ENCODE assay signal across 25 cellular contexts in genomic region chr7:91801331-91801983, GRCh38.
"Had no signal": no experiment of that assay in that cellular context is flagged by ENCODE, and none has a peak within 500 bp of the region (broad histone marks: within the 10 kb centered on the region; RNA-seq: fewer than 3 reads in every experiment).

No MANE protein-coding gene starts in this region.

- H3K9me3 ChIP-seq: colonic mucosa, esophagus squamous epithelium, neutrophil, pancreas, stomach, thyroid gland had no signal

- H3K27ac Mint-ChIP-seq: dendritic cell treated with granulocyte-macrophage colony-stimulating factor and Interleukin-4, amounts not matched to agents 40 ng/mL and 50 ng/mL, for 4 days; effector memory CD8-positive, alpha-beta T cell; natural killer cell; stimulated activated naive B cell treated with anti-CD40 and anti-IgM and Interleukin-4, amounts not matched to agents 10 μg/mL and 1 μg/mL and 100 μg/mL, for 72 hours had no signal

- H3K36me3 ChIP-seq: cardiac muscle cell, colonic mucosa, esophagus squamous epithelium, neutrophil, pancreas, thyroid gland had no signal

- H3K4me1 ChIP-seq: colonic mucosa, esophagus squamous epithelium, pancreas, stomach, thyroid gland had no signal

- H3K4me3 Mint-ChIP-seq: central memory CD8-positive, alpha-beta T cell; dendritic cell treated with granulocyte-macrophage colony-stimulating factor and Interleukin-4, amounts not matched to agents 40 ng/mL and 50 ng/mL, for 4 days; effector memory CD8-positive, alpha-beta T cell; natural killer cell; stimulated activated naive B cell treated with anti-CD40 and anti-IgM and Interleukin-4, amounts not matched to agents 10 μg/mL and 1 μg/mL and 100 μg/mL, for 72 hours had no signal

- H3K4me1 Mint-ChIP-seq: central memory CD8-positive, alpha-beta T cell; natural killer cell; stimulated activated naive B cell treated with anti-CD40 and anti-IgM and Interleukin-4, amounts not matched to agents 10 μg/mL and 1 μg/mL and 100 μg/mL, for 72 hours had no signal

- H3K36me3 Mint-ChIP-seq: natural killer cell; stimulated activated naive B cell treated with anti-CD40 and anti-IgM and Interleukin-4, amounts not matched to agents 10 μg/mL and 1 μg/mL and 100 μg/mL, for 72 hours had no signal

- H3K4me3 ChIP-seq: cardiac muscle cell, colonic mucosa, esophagus squamous epithelium, pancreas, smooth muscle cell, stomach, thyroid gland had no signal

- ATAC-seq: effector memory CD8-positive, alpha-beta T cell; left lobe of liver; natural killer cell; pancreas; sciatic nerve; stimulated activated naive B cell treated with anti-CD40 and anti-IgM and Interleukin-4, amounts not matched to agents 10 μg/mL and 1 μg/mL and 100 μg/mL, for 72 hours had no signal

- H3K27ac ChIP-seq: cardiac muscle cell, colonic mucosa, esophagus squamous epithelium, neutrophil, pancreas, stomach, thyroid gland had no signal

- H3K27me3 ChIP-seq: cardiac muscle cell, colonic mucosa, esophagus squamous epithelium, neutrophil, pancreas, stomach, thyroid gland had no signal

- H3K9me3 Mint-ChIP-seq: central memory CD8-positive, alpha-beta T cell; dendritic cell treated with granulocyte-macrophage colony-stimulating factor and Interleukin-4, amounts not matched to agents 40 ng/mL and 50 ng/mL, for 4 days; effector memory CD8-positive, alpha-beta T cell; stimulated activated naive B cell treated with anti-CD40 and anti-IgM and Interleukin-4, amounts not matched to agents 10 μg/mL and 1 μg/mL and 100 μg/mL, for 72 hours had no signal

- DNase-seq: colonic mucosa; effector memory CD8-positive, alpha-beta T cell; erythroblast; esophagus squamous epithelium; foreskin melanocyte; head of caudate nucleus; mesenchymal stem cell; midbrain; natural killer cell; retina; stimulated activated CD4-positive, alpha-beta T cell treated with anti-CD3 and anti-CD28 coated beads, Interleukin-12 subunit alpha, Interleukin-12 subunit beta, amount 100 ng/mL, for 4 hours; stimulated activated CD4-positive, alpha-beta T cell treated with anti-CD3 and anti-CD28 coated beads, Interleukin-1b, Interleukin-23, amount 100 ng/mL, for 48 hours; stimulated activated CD4-positive, alpha-beta T cell treated with anti-CD3 and anti-CD28 coated beads, Interleukin-4, amount 100 ng/mL, for 1 hour; stimulated activated naive B cell treated with anti-CD40 and anti-IgM and Interleukin-4, amounts not matched to agents 10 μg/mL and 1 μg/mL and 100 μg/mL, for 72 hours; stomach; thyroid gland; trophoblast cell had no signal
